Comparison of ENCODE assay signal across 1 cellular context in the genomic region with DNA sequence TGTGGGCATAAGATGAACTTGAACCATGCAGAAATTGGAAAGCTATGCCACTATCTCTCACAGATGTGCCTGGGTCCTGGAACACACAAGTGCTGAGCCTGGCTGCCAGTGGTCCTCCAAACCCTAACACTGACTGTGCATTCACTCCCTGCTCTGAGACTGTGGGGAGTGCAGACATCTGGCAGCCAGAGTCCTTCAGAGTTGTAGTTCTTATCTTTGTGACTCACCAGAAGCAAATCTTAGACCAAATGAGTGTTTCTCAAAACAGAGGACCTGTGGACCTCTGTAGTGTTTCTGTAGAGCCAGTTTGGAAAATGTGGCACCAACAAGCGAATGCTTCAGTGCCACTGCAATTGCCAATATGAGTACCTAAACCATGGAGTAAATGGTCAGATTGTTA.
TF ChIP-seq lines count a peak whose summit lies in the region.

No MANE protein-coding gene starts in this region.

TF ChIP-seq in SK-N-SH, 30 proteins besides CTCF, POLR2A, EP300 and RAD21 (continued from another document):
- TF ChIP-seq REST (IDR thresholded peaks at IDR 0.05; ENCODE audit: low read depth, low read length) (no peak), POLR2AphosphoS5 (IDR thresholded peaks at IDR 0.05; ENCODE audit: low read depth, low read length) (peak; percentile 30; the same call in 1 of the 2 replicates), MXI1 (IDR thresholded peaks at IDR 0.05; ENCODE audit: low read depth, low read length) (no peak), TAF1 (IDR thresholded peaks at IDR 0.05; ENCODE audit: borderline replicate concordance, low read depth, low read length) (no peak), GABPA (IDR thresholded peaks at IDR 0.05; ENCODE audit: low read depth) (no peak), JUND (IDR thresholded peaks at IDR 0.05) (peak; percentile 55; the same call in 1 of the 2 replicates), FOXM1 (IDR thresholded peaks at IDR 0.05; ENCODE audit: low read depth) (no peak), IRF3 (IDR thresholded peaks at IDR 0.05; ENCODE audit: low read depth, low read length) (no peak)
- TF ChIP-seq, protein P1, sequence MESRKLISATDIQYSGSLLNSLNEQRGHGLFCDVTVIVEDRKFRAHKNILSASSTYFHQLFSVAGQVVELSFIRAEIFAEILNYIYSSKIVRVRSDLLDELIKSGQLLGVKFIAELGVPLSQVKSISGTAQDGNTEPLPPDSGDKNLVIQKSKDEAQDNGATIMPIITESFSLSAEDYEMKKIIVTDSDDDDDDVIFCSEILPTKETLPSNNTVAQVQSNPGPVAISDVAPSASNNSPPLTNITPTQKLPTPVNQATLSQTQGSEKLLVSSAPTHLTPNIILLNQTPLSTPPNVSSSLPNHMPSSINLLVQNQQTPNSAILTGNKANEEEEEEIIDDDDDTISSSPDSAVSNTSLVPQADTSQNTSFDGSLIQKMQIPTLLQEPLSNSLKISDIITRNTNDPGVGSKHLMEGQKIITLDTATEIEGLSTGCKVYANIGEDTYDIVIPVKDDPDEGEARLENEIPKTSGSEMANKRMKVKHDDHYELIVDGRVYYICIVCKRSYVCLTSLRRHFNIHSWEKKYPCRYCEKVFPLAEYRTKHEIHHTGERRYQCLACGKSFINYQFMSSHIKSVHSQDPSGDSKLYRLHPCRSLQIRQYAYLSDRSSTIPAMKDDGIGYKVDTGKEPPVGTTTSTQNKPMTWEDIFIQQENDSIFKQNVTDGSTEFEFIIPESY (IDR thresholded peaks at IDR 0.05; ENCODE audit: borderline replicate concordance, low read depth) = no peak
- TF ChIP-seq, protein P2, sequence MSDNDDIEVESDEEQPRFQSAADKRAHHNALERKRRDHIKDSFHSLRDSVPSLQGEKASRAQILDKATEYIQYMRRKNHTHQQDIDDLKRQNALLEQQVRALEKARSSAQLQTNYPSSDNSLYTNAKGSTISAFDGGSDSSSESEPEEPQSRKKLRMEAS (IDR thresholded peaks at IDR 0.05; ENCODE audit: low read depth) = no peak
